8 cellular contexts compared by ENCODE assay signal in the genomic region with DNA sequence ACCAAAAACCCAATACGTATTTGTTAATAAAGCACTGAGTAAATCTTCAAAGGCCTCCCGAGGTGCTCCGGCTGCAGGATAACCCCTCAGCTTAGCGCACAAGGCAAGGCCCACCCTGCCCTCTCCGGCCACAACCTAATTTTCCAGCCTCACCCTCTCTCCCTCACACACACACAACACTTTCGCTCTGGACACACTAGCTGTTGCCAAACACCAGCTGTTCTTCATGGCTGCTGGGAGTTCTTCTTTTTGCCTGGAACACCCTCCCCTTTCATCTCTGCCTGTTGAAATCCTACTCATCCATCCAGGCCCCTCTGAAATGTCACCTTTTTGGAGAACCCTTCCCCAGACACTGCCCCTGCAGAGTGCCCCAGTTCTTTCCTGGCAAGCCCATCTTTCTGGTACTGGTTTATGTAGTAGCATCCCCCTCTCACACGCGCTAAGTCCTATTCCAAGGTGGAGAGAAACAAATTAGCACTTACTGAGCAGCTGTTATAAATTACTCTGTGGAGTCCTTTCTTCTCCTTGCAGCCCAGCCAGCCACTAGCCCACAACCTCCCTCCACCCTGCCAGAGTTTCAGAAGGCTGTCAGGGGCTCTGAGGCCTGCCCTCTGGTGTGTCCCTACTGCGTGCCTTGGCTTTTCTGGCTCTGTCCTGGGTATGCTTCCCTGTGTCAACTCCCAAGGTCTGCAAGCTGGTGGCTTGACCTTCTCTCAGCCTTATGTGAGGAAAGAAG. TPM values are rescaled to one million over a fixed set of nuclear protein-coding genes. Genes with fewer than 3 reads are reported as not detected.
DNase-seq lines count a peak whose midpoint lies in the region; ATAC-seq, FAIRE-seq and TF ChIP-seq lines count a peak whose summit lies in the region.

No MANE protein-coding gene starts in this region.

- H3K4me1 Mint-ChIP-seq in activated T-helper 17 cell treated with anti-CD3 and anti-CD28 coated beads, Interleukin-2, amount 50 U/mL, for 72 hours = peaks cover 33% of the 10 kb centered on the region

- no peak for ATAC-seq in activated T-helper 17 cell treated with anti-CD3 and anti-CD28 coated beads, Interleukin-2, amount 50 U/mL, for 72 hours (replicated peaks)
- ATAC-seq in lower lobe of right lung (peak; percentile 43 to 49), upper lobe of right lung (peak; percentile 51)

- POLR2A ChIA-PET in GM10248 (lab: Yijun Ruan, JAX) = no interaction called here

- H3K36me3 ChIP-seq in lower lobe of right lung (no peaks in the 10 kb centered on the region), upper lobe of right lung (no peaks in the 10 kb centered on the region)

- DNase-seq in AG20443 (ENCODE audit: low spot score) (peak; percentile 62), HTR-8/SVneo (ENCODE audit: insufficient read length, low spot score) (no peak), lower lobe of right lung (no peak), upper lobe of right lung (no peak), ACHN (no peak), GM10248 (ENCODE audit: extremely low spot score) (no peak), DMS79 (lab: John Stamatoyannopoulos, UW) (no peak)

- H3K9me3 ChIP-seq in lower lobe of right lung (no peaks in the 10 kb centered on the region), upper lobe of right lung (no peaks in the 10 kb centered on the region)

- H3K27ac ChIP-seq in lower lobe of right lung (peak overlapping the region; percentile 85), upper lobe of right lung (peak overlapping the region; percentile 82)

- FAIRE-seq in HTR-8/SVneo (lab: Jason Lieb, UNC) = peak; percentile 26

- H3K27ac Mint-ChIP-seq in activated T-helper 17 cell treated with anti-CD3 and anti-CD28 coated beads, Interleukin-2, amount 50 U/mL, for 72 hours = peak overlapping the region; percentile 99

- peaks cover 42% of the 10 kb centered on the region for H3K36me3 Mint-ChIP-seq in activated T-helper 17 cell treated with anti-CD3 and anti-CD28 coated beads, Interleukin-2, amount 50 U/mL, for 72 hours (ENCODE audit: low read depth)

- no peaks in the 10 kb centered on the region for H3K27me3 Mint-ChIP-seq in activated T-helper 17 cell treated with anti-CD3 and anti-CD28 coated beads, Interleukin-2, amount 50 U/mL, for 72 hours

- H3K4me3 ChIP-seq in lower lobe of right lung (peak overlapping the region; percentile 61), upper lobe of right lung (peak overlapping the region; percentile 60)

- no peak for TF ChIP-seq CTCF in lower lobe of right lung (IDR thresholded peaks at IDR 0.05)
- no peak for TF ChIP-seq CTCF in upper lobe of right lung (IDR thresholded peaks at IDR 0.05)
- TF ChIP-seq CTCF in GM10248 (IDR thresholded peaks at IDR 0.05; ENCODE audit: control extremely low read depth, extremely low read depth, low read depth, missing control alignments) = no peak

- peak overlapping the region; percentile 95 for H3K4me3 Mint-ChIP-seq in activated T-helper 17 cell treated with anti-CD3 and anti-CD28 coated beads, Interleukin-2, amount 50 U/mL, for 72 hours

- no peaks in the 10 kb centered on the region for H3K27me3 ChIP-seq in lower lobe of right lung (ENCODE audit: low read depth)
- H3K27me3 ChIP-seq in upper lobe of right lung = no peaks in the 10 kb centered on the region

- H3K4me1 ChIP-seq in lower lobe of right lung (peaks cover 12% of the 10 kb centered on the region), upper lobe of right lung (peaks cover 8% of the 10 kb centered on the region)

- intact Hi-C loops in lower lobe of right lung (cut with DNase I) (no loop called here), upper lobe of right lung (cut with DNase I) (no loop called here)

- CTCF ChIA-PET in GM10248 (lab: Yijun Ruan, JAX) = interaction anchor here (1.0 to 1.9 kb wide), 11 partner anchors 10 to 453 kb away, joined by 3 to 9 read pairs (median 4); no protein-coding TSS in a partner anchor

- H3K9me3 Mint-ChIP-seq in activated T-helper 17 cell treated with anti-CD3 and anti-CD28 coated beads, Interleukin-2, amount 50 U/mL, for 72 hours = no peaks in the 10 kb centered on the region

- in situ Hi-C loops in ACHN (cut with HindIII; ENCODE audit: low pct_ligation_motif_present, low pct_unique_long_range_greater_than_20kb, low sequenced_read_pairs) = no loop called here

RNA-seq across cellular contexts. Expression of gene CRACR2A, which starts 0.8 kb away (rescaled TPM):
- total RNA-seq in activated T-helper 17 cell treated with anti-CD3 and anti-CD28 coated beads, Interleukin-2, amount 50 U/mL, for 72 hours = 10 to 100 TPM; 39.4 to 46.3 TPM
- 7.9 TPM for total RNA-seq in lower lobe of right lung
- total RNA-seq in upper lobe of right lung = 5.4 TPM
